ENCODE assay signal across 9 cellular contexts in the genomic region with DNA sequence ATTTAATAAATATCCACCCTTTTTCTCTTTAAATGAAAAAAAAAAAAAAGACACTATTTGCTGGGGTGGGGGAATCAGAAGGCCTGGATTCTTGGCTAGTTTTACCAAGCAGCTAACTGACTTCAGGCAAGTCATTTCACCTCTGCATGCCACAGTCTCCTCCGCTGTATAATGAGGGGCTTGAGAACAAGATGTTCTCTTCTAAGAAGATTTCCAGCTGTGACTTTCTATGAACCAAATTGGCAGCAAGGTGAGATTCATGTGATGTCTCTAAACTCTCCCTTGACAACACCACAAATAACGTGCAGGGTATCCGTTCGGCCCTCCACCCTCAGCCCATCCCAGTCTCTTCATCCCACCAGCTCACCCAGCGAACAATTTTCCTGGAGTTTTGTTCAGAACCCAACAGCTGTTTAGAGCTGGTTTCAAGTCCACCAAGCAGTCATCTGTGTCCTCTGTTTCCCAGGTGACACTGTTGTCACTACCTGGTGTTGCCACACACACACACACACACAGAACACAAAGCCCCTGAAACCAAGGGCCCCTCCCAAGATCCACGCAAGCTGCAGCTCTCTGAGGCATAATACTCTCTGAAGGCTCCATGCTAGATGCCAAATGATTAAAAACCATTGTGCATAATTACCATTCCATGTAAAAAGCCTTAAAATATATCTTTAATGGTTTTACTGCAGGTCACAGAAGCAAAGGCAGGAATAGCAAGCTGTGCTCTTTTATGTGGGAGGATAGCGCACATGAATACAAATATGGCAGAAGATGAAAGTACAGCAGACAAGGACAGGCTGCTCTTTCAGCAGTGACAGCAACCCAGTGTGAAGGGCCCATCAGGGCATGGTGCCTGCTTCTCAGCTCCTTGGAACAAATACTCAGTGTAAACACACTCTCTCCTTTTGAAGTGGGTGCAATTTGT. TPM values are rescaled to one million over a fixed set of nuclear protein-coding genes. Genes with fewer than 3 reads are reported as not detected.
DNase-seq lines count a peak whose midpoint lies in the region; ATAC-seq and TF ChIP-seq lines count a peak whose summit lies in the region.
"Had no signal": no experiment of that assay in that cellular context is flagged by ENCODE, and none has a peak within 500 bp of the region (broad histone marks: within the 10 kb centered on the region; RNA-seq: fewer than 3 reads in every experiment).

No MANE protein-coding gene starts in this region.

- no peak overlapping the region for H3K27ac Mint-ChIP-seq in natural killer cell treated with Interleukin-12 subunit alpha and Interleukin-12 subunit beta and Interleukin-15 and Interleukin-18, amount 100 ng/mL, for 72 hours

- H3K4me1 Mint-ChIP-seq in natural killer cell treated with Interleukin-12 subunit alpha and Interleukin-12 subunit beta and Interleukin-15 and Interleukin-18, amount 100 ng/mL, for 72 hours (ENCODE audit: low read depth in 2 of 2), result peaks cover 22 to 46% of the 10 kb centered on the region in 2 donors

- H3K4me3 Mint-ChIP-seq in natural killer cell treated with Interleukin-12 subunit alpha and Interleukin-12 subunit beta and Interleukin-15 and Interleukin-18, amount 100 ng/mL, for 72 hours, result no peak overlapping the region
- H3K4me3 Mint-ChIP-seq: naive thymus-derived CD4-positive, alpha-beta T cell had no signal

- DNase-seq in DMS53 treated with DMSO at 0.1 percent for 48 hours (lab: John Stamatoyannopoulos, UW; ENCODE audit: unreplicated experiment) (peak; percentile 27), erythroblast (lab: John Stamatoyannopoulos, UW) (peak; percentile 36 to 47), mucosa of gallbladder (ENCODE audit: low spot score) (no peak), NCI-H2107 (lab: John Stamatoyannopoulos, UW) (no peak), T1000 (lab: John Stamatoyannopoulos, UW) (no peak)
- DNase-seq in natural killer cell treated with Interleukin-12 subunit alpha and Interleukin-12 subunit beta and Interleukin-15 and Interleukin-18, amount 100 ng/mL, for 72 hours (ENCODE audit: low spot score), result no peak

- ATAC-seq in GM21381 (IDR thresholded peaks at IDR 0.05; ENCODE audit: unreplicated experiment) (peak; percentile 16), HG03342 (IDR thresholded peaks at IDR 0.05; ENCODE audit: unreplicated experiment) (peak; percentile 32)
- ATAC-seq in natural killer cell treated with Interleukin-12 subunit alpha and Interleukin-12 subunit beta and Interleukin-15 and Interleukin-18, amount 100 ng/mL, for 72 hours, result no peak
- ATAC-seq: naive thymus-derived CD4-positive, alpha-beta T cell had no signal

- no peaks in the 10 kb centered on the region for H3K9me3 Mint-ChIP-seq in natural killer cell treated with Interleukin-12 subunit alpha and Interleukin-12 subunit beta and Interleukin-15 and Interleukin-18, amount 100 ng/mL, for 72 hours

- no peak for TF ChIP-seq POLR2A in erythroblast (IDR thresholded peaks at IDR 0.05; ENCODE audit: low read length)

- H3K36me3 Mint-ChIP-seq in natural killer cell treated with Interleukin-12 subunit alpha and Interleukin-12 subunit beta and Interleukin-15 and Interleukin-18, amount 100 ng/mL, for 72 hours, result no peaks in the 10 kb centered on the region

- no peaks in the 10 kb centered on the region for H3K27me3 Mint-ChIP-seq in natural killer cell treated with Interleukin-12 subunit alpha and Interleukin-12 subunit beta and Interleukin-15 and Interleukin-18, amount 100 ng/mL, for 72 hours

RNA-seq across cellular contexts. Expression of gene ARHGAP18, which starts 48.2 kb away (rescaled TPM):
- total RNA-seq in natural killer cell treated with Interleukin-12 subunit alpha and Interleukin-12 subunit beta and Interleukin-15 and Interleukin-18, amount 100 ng/mL, for 72 hours, result 10 to 100 TPM; 10.4 to 14.3 TPM
- total RNA-seq in mucosa of gallbladder, result 17.2 TPM

Comparison
In these comparisons a context has a peak if more than half of its experiments do, and no peak if none do; other contexts are left out.
1. DNase-seq: peak in DMS53 treated with DMSO at 0.1 percent for 48 hours (single experiment) and erythroblast (2 of 2); none in natural killer cell treated with Interleukin-12 subunit alpha and Interleukin-12 subunit beta and Interleukin-15 and Interleukin-18, amount 100 ng/mL, for 72 hours (single experiment), mucosa of gallbladder (single experiment), NCI-H2107 (single experiment) and T1000 (single experiment).
2. ATAC-seq: peak in GM21381 (single experiment) and HG03342 (single experiment); none in natural killer cell treated with Interleukin-12 subunit alpha and Interleukin-12 subunit beta and Interleukin-15 and Interleukin-18, amount 100 ng/mL, for 72 hours (0 of 2).